Comparison of ENCODE assay signal across 17 cellular contexts in the genomic region with DNA sequence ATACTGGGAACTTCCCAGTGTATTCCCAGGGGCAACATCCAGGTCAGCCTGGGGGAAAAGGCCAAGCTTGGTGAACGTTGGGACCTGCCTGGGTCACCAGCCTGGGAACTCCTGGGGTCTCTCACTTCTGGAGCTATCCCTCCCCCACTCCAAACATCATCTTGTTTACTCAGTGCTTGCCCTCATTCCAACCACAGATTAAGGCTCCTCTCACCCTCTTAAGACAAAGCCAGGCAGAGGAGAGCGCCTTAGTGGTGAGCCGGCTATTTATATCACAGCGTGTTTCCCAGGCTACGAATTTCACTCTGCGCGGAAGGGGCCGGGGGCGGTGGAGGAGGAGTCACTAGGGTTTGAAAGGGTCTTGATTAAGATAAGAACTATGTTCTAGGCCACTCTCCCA. TPM values are rescaled to one million over a fixed set of nuclear protein-coding genes. Genes with fewer than 3 reads are reported as not detected.
DNase-seq lines count a peak whose midpoint lies in the region; ATAC-seq, FAIRE-seq and TF ChIP-seq lines count a peak whose summit lies in the region.
"Had no signal": no experiment of that assay in that cellular context is flagged by ENCODE, and none has a peak within 500 bp of the region (broad histone marks: within the 10 kb centered on the region; RNA-seq: fewer than 3 reads in every experiment).

No MANE protein-coding gene starts in this region.

- H3K9me3 ChIP-seq in mesodermal cell (ENCODE audit: control insufficient read depth, low read length): peaks cover 20% of the 10 kb centered on the region
- H3K9me3 ChIP-seq: Peyer's patch had no signal

- ATAC-seq in GM18502 (IDR thresholded peaks at IDR 0.05; ENCODE audit: poor library complexity, unreplicated experiment) (no peak), GM18505 (IDR thresholded peaks at IDR 0.05; ENCODE audit: unreplicated experiment) (no peak), HG02870 (IDR thresholded peaks at IDR 0.05; ENCODE audit: unreplicated experiment) (no peak)

- no peaks in the 10 kb centered on the region for H3K36me3 ChIP-seq in mesodermal cell (ENCODE audit: control insufficient read depth, insufficient read depth, low read length)
- H3K36me3 ChIP-seq: Peyer's patch had no signal

- intact Hi-C loops in activated T-helper 1 cell treated with anti-CD3 and anti-CD28 coated beads, Interleukin-12 subunit alpha, Interleukin-12 subunit beta, Interleukin-2, Interleukin-4 antibody, amounts not matched to agents 30 ng/mL and 10 ng/mL and 1 ng/mL, durations not matched to agents 14 hours and 24 hours and 36 hours (cut with micrococcal nuclease): no loop called here

- no peak overlapping the region for H3K4me3 Mint-ChIP-seq in activated T-helper 1 cell treated with anti-CD3 and anti-CD28 coated beads, Interleukin-12 subunit alpha, Interleukin-12 subunit beta, Interleukin-2, Interleukin-4 antibody, amounts not matched to agents 30 ng/mL and 10 ng/mL and 1 ng/mL, durations not matched to agents 14 hours and 24 hours and 36 hours
- H3K4me3 Mint-ChIP-seq: activated CD4-positive, alpha-beta T cell treated with anti-CD3 and anti-CD28 coated beads, Interleukin-2, amount 10 ng/mL, durations not matched to agents 7 days and 5 days; stimulated activated naive CD8-positive, alpha-beta T cell treated with anti-CD3 and anti-CD28 coated beads, Interleukin-15, Interleukin-2, amounts not matched to agents 100 ng/mL and 50 ng/mL, for 24 hours; T-helper 1 cell treated with Interleukin-12 subunit alpha and Interleukin-12 subunit beta and Interleukin-4 antibody, amounts not matched to agents 30 μg/mL and 1 μg/mL, for 36 hours had no signal

- peaks cover 7% of the 10 kb centered on the region for H3K4me1 Mint-ChIP-seq in activated T-helper 1 cell treated with anti-CD3 and anti-CD28 coated beads, Interleukin-12 subunit alpha, Interleukin-12 subunit beta, Interleukin-2, Interleukin-4 antibody, amounts not matched to agents 30 ng/mL and 10 ng/mL and 1 ng/mL, durations not matched to agents 14 hours and 24 hours and 36 hours (ENCODE audit: low read depth)
- H3K4me1 Mint-ChIP-seq: activated CD4-positive, alpha-beta T cell treated with anti-CD3 and anti-CD28 coated beads, Interleukin-2, amount 10 ng/mL, durations not matched to agents 7 days and 5 days had no signal

- peaks cover 19% of the 10 kb centered on the region for H3K9me3 Mint-ChIP-seq in activated T-helper 1 cell treated with anti-CD3 and anti-CD28 coated beads, Interleukin-12 subunit alpha, Interleukin-12 subunit beta, Interleukin-2, Interleukin-4 antibody, amounts not matched to agents 30 ng/mL and 10 ng/mL and 1 ng/mL, durations not matched to agents 14 hours and 24 hours and 36 hours

- peaks cover 15% of the 10 kb centered on the region for H3K4me1 ChIP-seq in mesodermal cell (ENCODE audit: control insufficient read depth, insufficient read depth, low read length, poor library complexity, severe bottlenecking)
- H3K4me1 ChIP-seq: Peyer's patch had no signal

- H3K27me3 Mint-ChIP-seq in activated T-helper 1 cell treated with anti-CD3 and anti-CD28 coated beads, Interleukin-12 subunit alpha, Interleukin-12 subunit beta, Interleukin-2, Interleukin-4 antibody, amounts not matched to agents 30 ng/mL and 10 ng/mL and 1 ng/mL, durations not matched to agents 14 hours and 24 hours and 36 hours (ENCODE audit: insufficient read depth): no peaks in the 10 kb centered on the region
- H3K27me3 Mint-ChIP-seq: activated CD4-positive, alpha-beta T cell treated with anti-CD3 and anti-CD28 coated beads, Interleukin-2, amount 10 ng/mL, durations not matched to agents 7 days and 5 days; stimulated activated naive CD8-positive, alpha-beta T cell treated with anti-CD3 and anti-CD28 coated beads, Interleukin-15, Interleukin-2, amounts not matched to agents 100 ng/mL and 50 ng/mL, for 24 hours had no signal

- 20 to 30% methylated on average over 4 to 5 of the region's 9 CpGs for WGBS in mesodermal cell (ENCODE audit: insufficient coverage in 2 of 2), 2 experiments

- FAIRE-seq in D721Med (lab: Jason Lieb, UNC): peak; percentile 60

- H3K27ac Mint-ChIP-seq in activated T-helper 1 cell treated with anti-CD3 and anti-CD28 coated beads, Interleukin-12 subunit alpha, Interleukin-12 subunit beta, Interleukin-2, Interleukin-4 antibody, amounts not matched to agents 30 ng/mL and 10 ng/mL and 1 ng/mL, durations not matched to agents 14 hours and 24 hours and 36 hours: no peak overlapping the region
- H3K27ac Mint-ChIP-seq: activated CD4-positive, alpha-beta T cell treated with anti-CD3 and anti-CD28 coated beads, Interleukin-2, amount 10 ng/mL, durations not matched to agents 7 days and 5 days; stimulated activated naive CD8-positive, alpha-beta T cell treated with anti-CD3 and anti-CD28 coated beads, Interleukin-15, Interleukin-2, amounts not matched to agents 100 ng/mL and 50 ng/mL, for 24 hours; T-helper 1 cell treated with Interleukin-12 subunit alpha and Interleukin-12 subunit beta and Interleukin-4 antibody, amounts not matched to agents 30 μg/mL and 1 μg/mL, for 36 hours had no signal

- TF ChIP-seq POLR2A in GM18505 (IDR thresholded peaks at IDR 0.05; ENCODE audit: borderline replicate concordance, extremely low read depth, insufficient read depth, insufficient read length): no peak

- peaks cover 4% of the 10 kb centered on the region for H3K36me3 Mint-ChIP-seq in activated T-helper 1 cell treated with anti-CD3 and anti-CD28 coated beads, Interleukin-12 subunit alpha, Interleukin-12 subunit beta, Interleukin-2, Interleukin-4 antibody, amounts not matched to agents 30 ng/mL and 10 ng/mL and 1 ng/mL, durations not matched to agents 14 hours and 24 hours and 36 hours (ENCODE audit: low read depth)

- no peak overlapping the region for H3K4me3 ChIP-seq in cardiac fibroblast (replicated peaks in 1 of 2; ENCODE audit: low read depth in 2 of 2, low read length in 2 of 2)
- H3K4me3 ChIP-seq in mesodermal cell (ENCODE audit: extremely low read depth, insufficient read depth, low read length, poor library complexity, severe bottlenecking): no peak overlapping the region
- H3K4me3 ChIP-seq: Peyer's patch had no signal

- peak overlapping the region; percentile 89 for H3K27ac ChIP-seq in mesodermal cell (ENCODE audit: low read depth, low read length, severe bottlenecking)
- H3K27ac ChIP-seq: Peyer's patch had no signal

- no peak for TF ChIP-seq CTCF in D721Med (IDR thresholded peaks at IDR 0.05; ENCODE audit: insufficient read depth, missing control alignments)
- TF ChIP-seq CTCF in cardiac fibroblast (IDR thresholded peaks at IDR 0.05; ENCODE audit: low read depth, low read length): no peak

- DNase-seq in D721Med (ENCODE audit: insufficient read length, low spot score): peak; percentile 79
- DNase-seq in NCI-H1092 (lab: John Stamatoyannopoulos, UW): peak; percentile 11
- DNase-seq in cardiac fibroblast (ENCODE audit: low read depth in 2 of 2): peak; percentile 46 to 57
- DNase-seq in activated T-helper 1 cell treated with anti-CD3 and anti-CD28 coated beads, Interleukin-12 subunit alpha, Interleukin-12 subunit beta, Interleukin-2, Interleukin-4 antibody, amounts not matched to agents 30 ng/mL and 10 ng/mL and 1 ng/mL, durations not matched to agents 14 hours and 24 hours and 36 hours (ENCODE audit: low spot score): no peak
- DNase-seq: activated CD4-positive, alpha-beta T cell treated with anti-CD3 and anti-CD28 coated beads, Interleukin-2, amount 10 ng/mL, durations not matched to agents 7 days and 5 days; AML-193; midbrain; Peyer's patch had no signal

RNA-seq across cellular contexts. Expression of a gene that starts 12.1 kb away (rescaled TPM):
- polyA plus RNA-seq in mesodermal cell (2013, experiment 1 of 2): 0.66 TPM
- polyA plus RNA-seq in mesodermal cell (2013, experiment 2 of 2): 0.40 TPM
- total RNA-seq in activated T-helper 1 cell treated with anti-CD3 and anti-CD28 coated beads, Interleukin-12 subunit alpha, Interleukin-12 subunit beta, Interleukin-2, Interleukin-4 antibody, amounts not matched to agents 30 ng/mL and 10 ng/mL and 1 ng/mL, durations not matched to agents 14 hours and 24 hours and 36 hours: not detected in 2 replicates
- total RNA-seq: activated CD4-positive, alpha-beta T cell treated with anti-CD3 and anti-CD28 coated beads, Interleukin-2, amount 10 ng/mL, durations not matched to agents 7 days and 5 days; bronchial epithelial cell; M059J; NCI-H460 had no signal

RNA-seq across cellular contexts. Expression of a gene that starts 35.6 kb away (rescaled TPM):
- polyA plus RNA-seq in mesodermal cell (2013, experiment 1 of 2): 20.4 TPM
- polyA plus RNA-seq in mesodermal cell (2013, experiment 2 of 2): 17.7 TPM
- 20.1 and 22.3 TPM in 2 replicates for total RNA-seq in activated T-helper 1 cell treated with anti-CD3 and anti-CD28 coated beads, Interleukin-12 subunit alpha, Interleukin-12 subunit beta, Interleukin-2, Interleukin-4 antibody, amounts not matched to agents 30 ng/mL and 10 ng/mL and 1 ng/mL, durations not matched to agents 14 hours and 24 hours and 36 hours
